Comparison of ENCODE assay signal across 10 cellular contexts in the genomic region with DNA sequence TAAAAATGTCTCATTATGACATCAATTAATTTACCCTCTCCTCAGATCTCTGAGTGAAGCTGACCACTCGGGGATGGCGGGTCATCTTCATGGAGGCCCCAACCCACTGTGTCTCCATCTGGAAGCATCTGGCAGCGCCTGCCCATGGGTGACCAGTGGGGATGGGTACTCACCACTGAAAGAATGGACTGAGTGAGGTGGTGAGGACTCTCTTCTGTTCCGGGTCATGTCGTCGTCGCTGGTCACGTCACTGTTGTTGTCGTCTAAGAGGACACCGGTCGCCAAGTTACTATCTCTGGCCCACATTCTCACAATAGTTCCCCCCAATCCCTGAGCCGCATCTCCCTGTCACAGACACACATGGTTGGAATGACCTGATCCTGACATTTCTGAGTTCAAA. TPM values are rescaled to one million over a fixed set of nuclear protein-coding genes. Genes with fewer than 3 reads are reported as not detected.
"Had no signal": no experiment of that assay in that cellular context is flagged by ENCODE, and none has a peak within 500 bp of the region (broad histone marks: within the 10 kb centered on the region; RNA-seq: fewer than 3 reads in every experiment).

No MANE protein-coding gene starts in this region.

- H3K4me2 ChIP-seq: KMS-11 had no signal

- H3K27ac ChIP-seq: HL-60, KMS-11 had no signal

- FAIRE-seq: HTR-8/SVneo, K562 had no signal

- H3K27ac Mint-ChIP-seq: IgD-negative memory B cell had no signal

- H3K4me1 Mint-ChIP-seq: IgD-negative memory B cell had no signal

- ATAC-seq: K562 had no signal

- H3K36me3 Mint-ChIP-seq: IgD-negative memory B cell had no signal

- H3K4me3 ChIP-seq: K562 had no signal

- H3K27me3 Mint-ChIP-seq: IgD-negative memory B cell had no signal

- DNase-seq: IMR-90, KBM-7, KG1 had no signal

- H3K9ac ChIP-seq: KMS-11 had no signal

RNA-seq across cellular contexts. Expression of gene PEG3, which starts 17.1 kb away (rescaled TPM):
- total RNA-seq: HT-29, HT1080, IMR-90 had no signal
- polyA plus RNA-seq: IgD-negative memory B cell, IMR-90 had no signal

RNA-seq across cellular contexts. Expression of gene ZIM2, which starts 17.1 kb away (rescaled TPM):
- total RNA-seq: HT-29, HT1080, IMR-90, K562 had no signal
- polyA plus RNA-seq: IgD-negative memory B cell, IMR-90, K562 had no signal
